In genomic region chr9:126485662-126486061, GRCh38 we compare ENCODE assay signal across 26 cellular contexts.
"Had no signal": no experiment of that assay in that cellular context is flagged by ENCODE, and none has a peak within 500 bp of the region (broad histone marks: within the 10 kb centered on the region; RNA-seq: fewer than 3 reads in every experiment).

No MANE protein-coding gene starts in this region.

- H3K4me1 ChIP-seq: lower lobe of right lung, pancreas, upper lobe of right lung, vagina had no signal

- H3K27ac ChIP-seq: gastroesophageal sphincter, left ventricle myocardium inferior, lower lobe of right lung, neural progenitor cell, pancreas, testis, tibial nerve, upper lobe of right lung, vagina had no signal

- H3K27ac Mint-ChIP-seq: memory B cell; mesothelial cell of epicardium; natural killer cell treated with Interleukin-12 subunit alpha and Interleukin-12 subunit beta and Interleukin-15 and Interleukin-18, amount 100 ng/mL, for 72 hours; neural progenitor cell; progenitor cell of endocrine pancreas; stimulated activated naive CD8-positive, alpha-beta T cell treated with anti-CD3 and anti-CD28 coated beads, Interleukin-15, Interleukin-2, amounts not matched to agents 100 ng/mL and 50 ng/mL, for 24 hours had no signal

- H3K4me3 Mint-ChIP-seq: memory B cell; mesothelial cell of epicardium; natural killer cell treated with Interleukin-12 subunit alpha and Interleukin-12 subunit beta and Interleukin-15 and Interleukin-18, amount 100 ng/mL, for 72 hours; neural progenitor cell; stimulated activated naive CD8-positive, alpha-beta T cell treated with anti-CD3 and anti-CD28 coated beads, Interleukin-15, Interleukin-2, amounts not matched to agents 100 ng/mL and 50 ng/mL, for 24 hours had no signal

- ATAC-seq: esophagus mucosa; gastroesophageal sphincter; lower lobe of right lung; natural killer cell treated with Interleukin-12 subunit alpha and Interleukin-12 subunit beta and Interleukin-15 and Interleukin-18, amount 100 ng/mL, for 72 hours; pancreas; right cardiac atrium; upper lobe of right lung had no signal

- H3K27me3 ChIP-seq: dorsolateral prefrontal cortex, gastroesophageal sphincter, neural progenitor cell, pancreas, testis, tibial nerve, upper lobe of right lung, vagina had no signal

- H3K36me3 ChIP-seq: neural progenitor cell, pancreas, vagina had no signal

- H3K4me2 ChIP-seq: neural progenitor cell had no signal

- DNase-seq: cortex of kidney; dorsolateral prefrontal cortex; effector CD8-positive, alpha-beta T cell; glutamatergic neuron; islet precursor cell; left ventricle myocardium inferior; occipital lobe; pancreas; right cardiac atrium; small intestine; stimulated activated CD4-positive, alpha-beta T cell treated with anti-CD3 and anti-CD28 coated beads, Interleukin-12 subunit alpha, Interleukin-12 subunit beta, amount 100 ng/mL, for 4 hours; stimulated activated CD4-positive, alpha-beta T cell treated with anti-CD3 and anti-CD28 coated beads, Interleukin-2, amount 100 ng/mL, for 48 hours; testis; upper lobe of right lung had no signal

- H3K9ac ChIP-seq: neural progenitor cell had no signal

- FAIRE-seq: endometrium, pancreas, small intestine had no signal

- H3K9me3 Mint-ChIP-seq: memory B cell; mesothelial cell of epicardium; natural killer cell treated with Interleukin-12 subunit alpha and Interleukin-12 subunit beta and Interleukin-15 and Interleukin-18, amount 100 ng/mL, for 72 hours; neural progenitor cell; stimulated activated naive CD8-positive, alpha-beta T cell treated with anti-CD3 and anti-CD28 coated beads, Interleukin-15, Interleukin-2, amounts not matched to agents 100 ng/mL and 50 ng/mL, for 24 hours had no signal

- H3K4me3 ChIP-seq: dorsolateral prefrontal cortex, gastroesophageal sphincter, left ventricle myocardium inferior, lower lobe of right lung, neural progenitor cell, pancreas, testis, tibial nerve, upper lobe of right lung, vagina had no signal

- H3K9me3 ChIP-seq: gastroesophageal sphincter, left ventricle myocardium inferior, lower lobe of right lung, pancreas, testis, tibial nerve, upper lobe of right lung, vagina had no signal

- H3K36me3 Mint-ChIP-seq: memory B cell; natural killer cell treated with Interleukin-12 subunit alpha and Interleukin-12 subunit beta and Interleukin-15 and Interleukin-18, amount 100 ng/mL, for 72 hours had no signal

- H2AFZ ChIP-seq: neural progenitor cell had no signal

- H3K27me3 Mint-ChIP-seq: progenitor cell of endocrine pancreas; stimulated activated naive CD8-positive, alpha-beta T cell treated with anti-CD3 and anti-CD28 coated beads, Interleukin-15, Interleukin-2, amounts not matched to agents 100 ng/mL and 50 ng/mL, for 24 hours had no signal
